In genomic region chr2:70553584-70554337, GRCh38 we compare ENCODE assay signal across 8 cellular contexts. TPM values are rescaled to one million over a fixed set of nuclear protein-coding genes. Genes with fewer than 3 reads are reported as not detected.
DNase-seq lines count a peak whose midpoint lies in the region; ATAC-seq, FAIRE-seq and TF ChIP-seq lines count a peak whose summit lies in the region.

TGFA (minus strand) TSS chr2:70553826; CDS start chr2:70553767, 59 bp downstream.

- peaks cover 46% of the 10 kb centered on the region for H3K4me1 ChIP-seq in keratinocyte (ENCODE audit: control insufficient read depth, extremely low read depth, insufficient read depth, low read length)

- H3K9ac ChIP-seq in keratinocyte (ENCODE audit: control insufficient read depth, extremely low read depth, insufficient read depth, low read length): peak within 1 kb of the TSS; percentile 97

- H4K20me1 ChIP-seq in keratinocyte (ENCODE audit: control insufficient read depth, extremely low read depth, insufficient read depth, low read length): peaks cover 9% of the 10 kb centered on the region

- POLR2A ChIA-PET in GM10248 (lab: Yijun Ruan, JAX): no interaction called here

- no peaks in the 10 kb centered on the region for H3K9me3 ChIP-seq in keratinocyte (ENCODE audit: control insufficient read depth, low read depth, low read length)

- FAIRE-seq in bronchial epithelial cell (lab: Jason Lieb, UNC): no peak
- FAIRE-seq in keratinocyte (lab: Jason Lieb, UNC): no peak

- ATAC-seq in HG02678 (IDR thresholded peaks at IDR 0.05; ENCODE audit: unreplicated experiment): peak; percentile 74

- H3K27ac ChIP-seq in VCaP: peak within 1 kb of the TSS; percentile 82
- H3K27ac ChIP-seq in keratinocyte (ENCODE audit: control insufficient read depth, insufficient read depth, low read length): peak within 1 kb of the TSS; percentile 95

- peak within 1 kb of the TSS; percentile 54 for H2AFZ ChIP-seq in keratinocyte (ENCODE audit: control insufficient read depth, low read length)

- no peaks in the 10 kb centered on the region for H3K36me3 ChIP-seq in bronchial epithelial cell (ENCODE audit: control insufficient read depth, insufficient read depth, low read length)
- H3K36me3 ChIP-seq in keratinocyte (ENCODE audit: control insufficient read depth in 2 of 2, extremely low read depth in 1 of 2, insufficient read depth in 2 of 2, low read length in 2 of 2): peaks cover 0 to 5% of the 10 kb centered on the region in 2 experiments

- no peaks in the 10 kb centered on the region for H3K27me3 ChIP-seq in bronchial epithelial cell (ENCODE audit: control insufficient read depth, insufficient read depth, low read length)
- no peaks in the 10 kb centered on the region for H3K27me3 ChIP-seq in keratinocyte (ENCODE audit: control insufficient read depth, extremely low read depth, insufficient read depth, low read length)

- CTCF ChIA-PET in GM10248 (lab: Yijun Ruan, JAX): interaction anchor here (1.2 kb wide), 1 partner anchor 11 kb away, joined by 3 read pairs; no protein-coding TSS in a partner anchor

- peak within 1 kb of the TSS; percentile 97 for H3K4me2 ChIP-seq in keratinocyte (ENCODE audit: control insufficient read depth, extremely low read depth, insufficient read depth, low read depth, low read length)

- H3K9me1 ChIP-seq in keratinocyte (ENCODE audit: control insufficient read depth, extremely low read depth, insufficient read depth, low read length): peaks cover 3% of the 10 kb centered on the region

- TF ChIP-seq CTCF in GM10248 (IDR thresholded peaks at IDR 0.05; ENCODE audit: control extremely low read depth, extremely low read depth, low read depth, missing control alignments) (peak; percentile 59), VCaP (conservative IDR thresholded peaks at IDR 0.05) (peak; percentile 90), bronchial epithelial cell (IDR thresholded peaks at IDR 0.05; ENCODE audit: insufficient read depth, low read length, severe bottlenecking) (peak; percentile 99), keratinocyte (optimal IDR thresholded peaks at IDR 0.05 in 1 of 3, IDR thresholded peaks at IDR 0.05 in 1 of 3, conservative IDR thresholded peaks at IDR 0.05 in 1 of 3; ENCODE audit: extremely low read depth in 1 of 3, insufficient read depth in 2 of 3, low read length in 3 of 3) (peak; percentile 74 to 96 (median 81))

- H3K79me2 ChIP-seq in keratinocyte (ENCODE audit: control insufficient read depth, insufficient read depth, low read length): peaks cover 59% of the 10 kb centered on the region

- H3K4me3 ChIP-seq in bronchial epithelial cell (ENCODE audit: low read depth, low read length): peak within 1 kb of the TSS; percentile 89
- peak within 1 kb of the TSS; percentile 87 to 98 (median 87) for H3K4me3 ChIP-seq in keratinocyte (ENCODE audit: control insufficient read depth in 2 of 3, extremely low read depth in 1 of 3, insufficient read depth in 2 of 3, low read depth in 1 of 3, low read length in 3 of 3)

- dilution Hi-C loops in keratinocyte (cut with MboI; ENCODE audit: extremely low pct_ligation_motif_present, low sequenced_read_pairs): no loop called here

- DNase-seq in GM10248 (ENCODE audit: extremely low spot score) (peak; percentile 73), NCI-H2029 (lab: John Stamatoyannopoulos, UW) (peak; percentile 56), bronchial epithelial cell (ENCODE audit: low read depth) (peak; percentile 87), keratinocyte (ENCODE audit: low read depth, low spot score) (peak; percentile 71), NCI-H128 (lab: John Stamatoyannopoulos, UW; ENCODE audit: unreplicated experiment) (no peak)
- DNase-seq in stimulated activated CD4-positive, alpha-beta T cell treated with anti-CD3 and anti-CD28 coated beads, Interleukin-12 subunit alpha, Interleukin-12 subunit beta, amount 100 ng/mL, for 48 hours (ENCODE audit: low read depth in 2 of 3, low spot score in 1 of 3): peak; percentile 44 to 57 (median 46)

RNA-seq across cellular contexts. Expression of gene TGFA, which starts in this region (rescaled TPM):
- 85.3 and 111 TPM in 2 replicates for total RNA-seq in bronchial epithelial cell
- polyA plus RNA-seq in keratinocyte: 26.6 to 71.8 TPM (median 51.7 TPM) in 3 replicates
- polyA plus RNA-seq in keratinocyte (2011; ENCODE audit: low read depth): 45.8 TPM
- 35.1 and 39.9 TPM in 2 replicates for polyA plus RNA-seq in keratinocyte (2011; cell fraction: cytosol; rRNA removed)
- polyA plus RNA-seq in keratinocyte (2011; cell fraction: nucleus; rRNA removed): 46.4 and 47.9 TPM in 2 replicates
- 45.8 and 70.2 TPM in 2 replicates for polyA plus RNA-seq in keratinocyte (2012; ENCODE audit: low replicate concordance)
- polyA minus RNA-seq in keratinocyte: 42.6 to 126 TPM (median 65.6 TPM) in 3 replicates
- 76.2 TPM for polyA minus RNA-seq in keratinocyte (2011; cell fraction: cytosol; rRNA and poly(A)+ RNA removed)
- polyA minus RNA-seq in keratinocyte (2011; cell fraction: nucleus; rRNA and poly(A)+ RNA removed): 66.3 and 93.9 TPM in 2 replicates
